Comparison of ENCODE assay signal across 26 cellular contexts in genomic region chr7:155361363-155361680, GRCh38.
"Had no signal": no experiment of that assay in that cellular context is flagged by ENCODE, and none has a peak within 500 bp of the region (broad histone marks: within the 10 kb centered on the region; RNA-seq: fewer than 3 reads in every experiment).

No MANE protein-coding gene starts in this region.

- ATAC-seq: activated CD8-positive, alpha-beta T cell treated with anti-CD3 and anti-CD28 coated beads for 36 hours; left lung; mucosa of descending colon; psoas muscle; right cardiac atrium; stimulated activated naive CD8-positive, alpha-beta T cell treated with anti-CD3 and anti-CD28 coated beads, Interleukin-15, amount 100 ng/mL, for 72 hours had no signal

- H3K4me2 ChIP-seq: neural progenitor cell had no signal

- H3K4me1 ChIP-seq: psoas muscle, suprapubic skin, transverse colon had no signal

- H3K9me3 Mint-ChIP-seq: activated CD4-positive, alpha-beta T cell treated with anti-CD3 and anti-CD28 coated beads, Interleukin-2, amount 10 ng/mL, durations not matched to agents 24 days and 14 days; activated CD8-positive, alpha-beta T cell treated with anti-CD3 and anti-CD28 coated beads for 36 hours; activated T-cell treated with anti-CD3 and anti-CD28 coated beads, Interleukin-2, amount 50 U/mL, for 24 hours; activated T-helper 2 cell treated with anti-CD3 and anti-CD28 coated beads, Interferon-gamma antibody, Interleukin-2, Interleukin-4, amounts not matched to agents 10 μg/mL and 5 μg/mL and 100 μg/mL, durations not matched to agents 14 hours and 24 hours and 36 hours; central memory CD8-positive, alpha-beta T cell; stimulated activated naive CD8-positive, alpha-beta T cell treated with anti-CD3 and anti-CD28 coated beads, Interleukin-15, amount 100 ng/mL, for 72 hours had no signal

- H3K4me1 Mint-ChIP-seq: activated CD4-positive, alpha-beta T cell treated with anti-CD3 and anti-CD28 coated beads, Interleukin-2, amount 10 ng/mL, durations not matched to agents 24 days and 14 days; central memory CD8-positive, alpha-beta T cell had no signal

- H3K4me3 ChIP-seq: coronary artery, left lung, mucosa of descending colon, neural progenitor cell, psoas muscle, skin epidermis, suprapubic skin, transverse colon had no signal

- DNase-seq: activated CD4-positive, alpha-beta T cell treated with anti-CD3 and anti-CD28 coated beads, Interleukin-2, amount 10 ng/mL, durations not matched to agents 24 days and 14 days; activated CD4-positive, CD25-positive, alpha-beta regulatory T cell; activated CD8-positive, alpha-beta T cell treated with anti-CD3 and anti-CD28 coated beads for 36 hours; activated naive CD4-positive, alpha-beta T cell treated with Interleukin-2 at 50 U/mL for 16 hours; activated T-cell treated with anti-CD3 and anti-CD28 coated beads, Interleukin-2, amount 50 U/mL, for 24 hours; anterior cingulate cortex; brain microvascular endothelial cell; erythroblast; foreskin melanocyte; mesenchymal stem cell; mucosa of descending colon; naive thymus-derived CD4-positive, alpha-beta T cell; right cardiac atrium; stimulated activated CD4-positive, alpha-beta T cell treated with anti-CD3 and anti-CD28 coated beads, Interleukin-15, amount 100 ng/mL, for 24 hours; stimulated activated CD4-positive, alpha-beta T cell treated with anti-CD3 and anti-CD28 coated beads, Interleukin-4, amount 100 ng/mL, for 1 hour; stimulated activated naive CD8-positive, alpha-beta T cell treated with anti-CD3 and anti-CD28 coated beads, Interleukin-15, amount 100 ng/mL, for 72 hours; T-helper 9 cell; transverse colon had no signal

- H3K36me3 ChIP-seq: brain microvascular endothelial cell, left lung, neural progenitor cell, suprapubic skin, transverse colon had no signal

- H3K9me3 ChIP-seq: left lung, mucosa of descending colon, psoas muscle, suprapubic skin, transverse colon had no signal

- H3K4me3 Mint-ChIP-seq: activated CD4-positive, alpha-beta T cell treated with anti-CD3 and anti-CD28 coated beads, Interleukin-2, amount 10 ng/mL, durations not matched to agents 24 days and 14 days; activated CD8-positive, alpha-beta T cell treated with anti-CD3 and anti-CD28 coated beads for 36 hours; activated T-cell treated with anti-CD3 and anti-CD28 coated beads, Interleukin-2, amount 50 U/mL, for 24 hours; central memory CD8-positive, alpha-beta T cell; naive thymus-derived CD4-positive, alpha-beta T cell; neural progenitor cell; stimulated activated naive CD8-positive, alpha-beta T cell treated with anti-CD3 and anti-CD28 coated beads, Interleukin-15, amount 100 ng/mL, for 72 hours had no signal

- H3K9ac ChIP-seq: neural progenitor cell had no signal

- H3K27ac Mint-ChIP-seq: activated CD4-positive, alpha-beta T cell treated with anti-CD3 and anti-CD28 coated beads, Interleukin-2, amount 10 ng/mL, durations not matched to agents 24 days and 14 days; activated CD8-positive, alpha-beta T cell treated with anti-CD3 and anti-CD28 coated beads for 36 hours; activated T-cell treated with anti-CD3 and anti-CD28 coated beads, Interleukin-2, amount 50 U/mL, for 24 hours; activated T-helper 2 cell treated with anti-CD3 and anti-CD28 coated beads, Interferon-gamma antibody, Interleukin-2, Interleukin-4, amounts not matched to agents 10 μg/mL and 5 μg/mL and 100 μg/mL, durations not matched to agents 14 hours and 24 hours and 36 hours; naive thymus-derived CD4-positive, alpha-beta T cell; neural progenitor cell; stimulated activated naive CD8-positive, alpha-beta T cell treated with anti-CD3 and anti-CD28 coated beads, Interleukin-15, amount 100 ng/mL, for 72 hours had no signal

- H3K36me3 Mint-ChIP-seq: naive thymus-derived CD4-positive, alpha-beta T cell; neural progenitor cell had no signal

- H3K27ac ChIP-seq: brain microvascular endothelial cell, coronary artery, left lung, neural progenitor cell, psoas muscle, skin epidermis, suprapubic skin, transverse colon had no signal
